ENCODE assay signal across 15 cellular contexts in the genomic region with DNA sequence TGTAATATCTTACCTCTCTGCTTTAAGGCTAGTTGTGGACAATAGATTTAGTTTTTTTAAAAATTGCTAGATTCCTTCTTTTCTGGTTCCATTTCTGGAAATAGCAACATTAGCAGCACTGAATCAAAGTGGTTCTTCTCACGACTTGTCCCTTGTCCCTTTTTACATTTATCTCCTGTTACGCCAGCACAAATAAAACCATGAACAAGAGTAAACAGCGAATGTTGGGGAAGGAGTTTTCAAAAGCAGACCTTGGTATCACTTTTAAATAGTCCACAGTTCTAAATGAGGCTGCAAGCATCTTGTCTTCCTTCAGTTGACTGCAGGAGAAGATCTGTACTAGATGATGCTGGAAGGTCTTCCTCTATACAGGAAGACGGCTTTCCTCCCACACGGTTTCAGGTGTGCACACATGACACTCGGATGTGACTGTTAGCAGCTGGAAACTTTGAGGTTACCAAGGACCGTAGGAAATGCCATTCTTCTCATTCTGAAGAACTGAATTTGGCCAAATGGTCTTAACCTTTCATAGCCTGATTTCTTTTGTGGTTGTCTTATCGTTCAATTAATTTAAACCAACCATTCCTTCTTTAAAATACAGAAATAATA.
DNase-seq lines count a peak whose midpoint lies in the region; ATAC-seq, FAIRE-seq and TF ChIP-seq lines count a peak whose summit lies in the region.
"Had no signal": no experiment of that assay in that cellular context is flagged by ENCODE, and none has a peak within 500 bp of the region (broad histone marks: within the 10 kb centered on the region; RNA-seq: fewer than 3 reads in every experiment).

No MANE protein-coding gene starts in this region.

- SMC1A ChIA-PET in GM12878 (lab: Charles Lee; ENCODE audit: uncharacterized antibody, unreplicated experiment) = interaction anchor here (0.7 to 1.8 kb wide), 2 partner anchors 10 kb away, joined by 3 to 7 read pairs; no protein-coding TSS in a partner anchor

- H3K4me1 ChIP-seq in GM12878 (ENCODE audit: control insufficient read depth, insufficient read depth, low read length) = no peaks in the 10 kb centered on the region; the same call in 1 of the 2 replicates
- peaks cover under 1% of the 10 kb centered on the region; the same call in 1 of the 2 replicates for H3K4me1 ChIP-seq in Caco-2
- H3K4me1 ChIP-seq: testis had no signal

- no peak overlapping the region for H2AFZ ChIP-seq in GM12878 (ENCODE audit: control insufficient read depth, low read depth, low read length)

- H3K27ac ChIP-seq in GM12878 (ENCODE audit: control insufficient read depth, insufficient read depth) = no peak overlapping the region
- H3K27ac ChIP-seq: testis had no signal

- POLR2A ChIA-PET in GM12878 (lab: Charles Lee) = no interaction called here
- POLR2A ChIA-PET in Caco-2 (lab: Charles Lee) = no interaction called here

- RAD21 ChIA-PET in GM12878 (lab: Charles Lee; ENCODE audit: unreplicated experiment) = no interaction called here

- TF ChIP-seq EP300 in GM12878 (IDR thresholded peaks at IDR 0.05; ENCODE audit: borderline replicate concordance in 1 of 2, control insufficient read depth in 1 of 2, low read depth in 2 of 2, low read length in 2 of 2) = no peak

- no peak for TF ChIP-seq CTCF in GM12878 (IDR thresholded peaks at IDR 0.05 in 2 of 3, conservative IDR thresholded peaks at IDR 0.05 in 1 of 3; ENCODE audit: control insufficient read depth in 2 of 3, extremely low read depth in 1 of 3, insufficient read depth in 1 of 3, low read depth in 3 of 3, low read length in 3 of 3)
- TF ChIP-seq CTCF in Caco-2 (IDR thresholded peaks at IDR 0.05; ENCODE audit: insufficient read depth in 1 of 2, low read depth in 1 of 2, low read length in 1 of 2, severe bottlenecking in 1 of 2, unreplicated experiment in 1 of 2) = no peak

- H3K79me2 ChIP-seq in GM12878 (ENCODE audit: control insufficient read depth, insufficient read depth, low read length) = no peaks in the 10 kb centered on the region

- H3K9me3 ChIP-seq in GM12878 (replicated peaks; ENCODE audit: control insufficient read depth, insufficient read depth, low read length) (peaks cover 3% of the 10 kb centered on the region; the same call in 2 of the 3 replicates), Caco-2 (peaks cover 5% of the 10 kb centered on the region; the same call in 1 of the 2 replicates)
- H3K9me3 ChIP-seq: testis had no signal

- BruUV-seq in GM12878 (replicated peaks; lab: Mats Ljungman, UMichigan) (no TSS peak), Caco-2 (replicated peaks; lab: Mats Ljungman, UMichigan) (no TSS peak)

- intact Hi-C loops in activated CD4-positive, alpha-beta T cell treated with anti-CD3 and anti-CD28 coated beads, Interleukin-2, amount 10 ng/mL, durations not matched to agents 24 days and 14 days (cut with micrococcal nuclease) = loop anchor here (1.0 to 5.0 kb wide), 2 partner anchors 9 to 33 kb away; no protein-coding TSS in a partner anchor
- intact Hi-C loops in GM12878 (cut with micrococcal nuclease; ENCODE audit: unreplicated experiment) = no loop called here
- intact Hi-C loops in Caco-2 (cut with micrococcal nuclease; ENCODE audit: unreplicated experiment) = no loop called here

- peaks cover 41% of the 10 kb centered on the region for H3K4me1 Mint-ChIP-seq in activated CD4-positive, alpha-beta T cell treated with anti-CD3 and anti-CD28 coated beads, Interleukin-2, amount 10 ng/mL, durations not matched to agents 24 days and 14 days
- H3K4me1 Mint-ChIP-seq in Caco-2 (ENCODE audit: low read depth, unreplicated experiment) = peaks cover 13% of the 10 kb centered on the region
- H3K4me1 Mint-ChIP-seq: memory B cell had no signal

- CTCF ChIA-PET in GM12878 (lab: Yijun Ruan, JAX) = no interaction called here
- CTCF ChIA-PET in Caco-2 (lab: Charles Lee) = no interaction called here

- peak overlapping the region; percentile 50 for H3K4me2 ChIP-seq in GM12878 (ENCODE audit: control insufficient read depth, insufficient read depth)

- H3K36me3 ChIP-seq in GM12878 (ENCODE audit: control insufficient read depth in 2 of 2, insufficient read depth in 2 of 2, low read length in 1 of 2) = no peaks in the 10 kb centered on the region
- H3K36me3 ChIP-seq in Caco-2 (ENCODE audit: control insufficient read depth, insufficient read depth, low read length) = no peaks in the 10 kb centered on the region

- FAIRE-seq in GM19239 (lab: Jason Lieb, UNC) = peak; percentile 14
- peak; percentile 57 for FAIRE-seq in GM12878 (lab: Jason Lieb, UNC)

- no peak overlapping the region for H3K9ac ChIP-seq in GM12878 (ENCODE audit: control insufficient read depth, insufficient read depth, low read length)

- no peak overlapping the region for H3K4me3 ChIP-seq in GM12878
- H3K4me3 ChIP-seq in Caco-2 (ENCODE audit: low read depth, low read length) = no peak overlapping the region
- H3K4me3 ChIP-seq: testis had no signal

- H4K20me1 ChIP-seq in GM12878 (ENCODE audit: control insufficient read depth, insufficient read depth) = no peaks in the 10 kb centered on the region

- peaks cover 18% of the 10 kb centered on the region for H3K36me3 Mint-ChIP-seq in activated CD4-positive, alpha-beta T cell treated with anti-CD3 and anti-CD28 coated beads, Interleukin-2, amount 10 ng/mL, durations not matched to agents 24 days and 14 days (ENCODE audit: low read depth)
- H3K36me3 Mint-ChIP-seq in Caco-2 (ENCODE audit: insufficient read depth, unreplicated experiment) = no peaks in the 10 kb centered on the region

- no peak for TF ChIP-seq POLR2A in GM12878 (IDR thresholded peaks at IDR 0.05; ENCODE audit: low read depth, low read length)

- DNase-seq in GM19239 (ENCODE audit: insufficient read length, low spot score) = no peak
- DNase-seq in activated CD4-positive, alpha-beta T cell treated with anti-CD3 and anti-CD28 coated beads, Interleukin-2, amount 10 ng/mL, durations not matched to agents 24 days and 14 days = peak; percentile 76
- DNase-seq in GM12878 (ENCODE audit: low read depth, low spot score) = no peak
- DNase-seq in stimulated activated CD8-positive, alpha-beta memory T cell treated with anti-CD3 and anti-CD28 coated beads, Interleukin-12 subunit alpha, Interleukin-12 subunit beta, amount 100 ng/mL, for 24 hours (ENCODE audit: extremely low read depth) = peak; percentile 11
- DNase-seq in COLO829 (ENCODE audit: low spot score) = no peak
- no peak for DNase-seq in Caco-2
- DNase-seq: amniotic stem cell, C1 segment of cervical spinal cord, NCI-H187 treated with DMSO at 0.1 percent for 48 hours, NCI-H69, testis had no signal

- ATAC-seq in GM12878 (peak; percentile 58), GM21723 (IDR thresholded peaks at IDR 0.05; ENCODE audit: unreplicated experiment) (no peak)
- ATAC-seq: Panc1 had no signal

- no peak for TF ChIP-seq RAD21 in GM12878 (IDR thresholded peaks at IDR 0.05; ENCODE audit: insufficient read depth, low read depth, low read length)

- H3K27me3 ChIP-seq in GM12878 (replicated peaks in 1 of 2; ENCODE audit: control insufficient read depth in 2 of 2, insufficient read depth in 2 of 2, low read length in 1 of 2) (no peaks in the 10 kb centered on the region), Caco-2 (replicated peaks; ENCODE audit: control insufficient read depth, insufficient read depth, low read length) (no peaks in the 10 kb centered on the region)
- H3K27me3 ChIP-seq: testis had no signal

- 34% methylated on average over 8 of the region's 8 CpGs for WGBS in GM12878 (ENCODE audit: insufficient coverage, insufficient replicate concordance, low lambda C conversion rate, missing lambda C conversion rate)

- peak overlapping the region; percentile 63 for H3K4me3 Mint-ChIP-seq in activated CD4-positive, alpha-beta T cell treated with anti-CD3 and anti-CD28 coated beads, Interleukin-2, amount 10 ng/mL, durations not matched to agents 24 days and 14 days
- H3K4me3 Mint-ChIP-seq in Caco-2 (ENCODE audit: unreplicated experiment) = no peak overlapping the region
- H3K4me3 Mint-ChIP-seq: memory B cell, neural crest cell had no signal

- H3K27me3 Mint-ChIP-seq in activated CD4-positive, alpha-beta T cell treated with anti-CD3 and anti-CD28 coated beads, Interleukin-2, amount 10 ng/mL, durations not matched to agents 24 days and 14 days = no peaks in the 10 kb centered on the region
- no peaks in the 10 kb centered on the region for H3K27me3 Mint-ChIP-seq in Caco-2 (ENCODE audit: insufficient read depth, unreplicated experiment)

- H3K9me3 Mint-ChIP-seq in activated CD4-positive, alpha-beta T cell treated with anti-CD3 and anti-CD28 coated beads, Interleukin-2, amount 10 ng/mL, durations not matched to agents 24 days and 14 days = peaks cover 17% of the 10 kb centered on the region
- peaks cover 23% of the 10 kb centered on the region for H3K9me3 Mint-ChIP-seq in Caco-2 (ENCODE audit: unreplicated experiment)

- in situ Hi-C loops in GM12878 (cut with MboI) = no loop called here

- H3K27ac Mint-ChIP-seq in activated CD4-positive, alpha-beta T cell treated with anti-CD3 and anti-CD28 coated beads, Interleukin-2, amount 10 ng/mL, durations not matched to agents 24 days and 14 days = peak overlapping the region; percentile 79
- no peak overlapping the region for H3K27ac Mint-ChIP-seq in Caco-2 (ENCODE audit: unreplicated experiment)
- H3K27ac Mint-ChIP-seq: memory B cell had no signal

TF ChIP-seq in GM12878, 131 proteins besides CTCF, POLR2A, EP300 and RAD21:
- TF ChIP-seq TCF12 (IDR thresholded peaks at IDR 0.05; ENCODE audit: low read depth, low read length) (0 out of 2 replicates have a peak, but pooled peaks have one; percentile 13), IKZF1 (conservative IDR thresholded peaks at IDR 0.05) (peak; percentile 31; the same call in 1 of the 2 replicates), ASH2L (IDR thresholded peaks at IDR 0.05; ENCODE audit: borderline replicate concordance, low read depth) (no peak), RUNX3 (IDR thresholded peaks at IDR 0.05; ENCODE audit: low read length) (peak; percentile 65), ETV6 (conservative IDR thresholded peaks at IDR 0.05 in 1 of 2, IDR thresholded peaks at IDR 0.05 in 1 of 2; ENCODE audit: borderline replicate concordance in 1 of 2, low read depth in 1 of 2) (peak in 1 of 2 experiments; percentile 68; a peak in 2 of 4 replicates), ZNF384 (IDR thresholded peaks at IDR 0.05; ENCODE audit: borderline replicate concordance, low read depth, low read length) (no peak)

Comparison
In these comparisons a context has a peak if more than half of its experiments do, and no peak if none do; other contexts are left out.
1. DNase-seq: peak in activated CD4-positive, alpha-beta T cell treated with anti-CD3 and anti-CD28 coated beads, Interleukin-2, amount 10 ng/mL, durations not matched to agents 24 days and 14 days (single experiment) and stimulated activated CD8-positive, alpha-beta memory T cell treated with anti-CD3 and anti-CD28 coated beads, Interleukin-12 subunit alpha, Interleukin-12 subunit beta, amount 100 ng/mL, for 24 hours (single experiment); none in GM19239 (single experiment), GM12878 (single experiment), COLO829 (single experiment) and Caco-2 (0 of 2).